In genomic region chr9:129995409-129996160, GRCh38 we compare ENCODE assay signal across 8 cellular contexts. TPM values are rescaled to one million over a fixed set of nuclear protein-coding genes. Genes with fewer than 3 reads are reported as not detected.
A peak's percentile ranks its signal among the peaks of the same experiment; 100 is the strongest.
DNase-seq lines count a peak whose midpoint lies in the region; ATAC-seq and TF ChIP-seq lines count a peak whose summit lies in the region.

No MANE protein-coding gene starts in this region.

- TF ChIP-seq CTCF in WTC11 (IDR thresholded peaks at IDR 0.05) (no peak), fibroblast of the aortic adventitia (IDR thresholded peaks at IDR 0.05; ENCODE audit: insufficient read depth, low read length) (no peak)

- no peak; the same call in 1 of the 2 replicates for ATAC-seq in WTC11

- H3K4me1 Mint-ChIP-seq in WTC11, result peaks cover 13% of the 10 kb centered on the region
- peaks cover 94% of the 10 kb centered on the region for H3K4me1 Mint-ChIP-seq in stimulated activated naive CD8-positive, alpha-beta T cell treated with anti-CD3 and anti-CD28 coated beads, Interleukin-15, Interleukin-2, amounts not matched to agents 100 ng/mL and 50 ng/mL, for 24 hours (ENCODE audit: low read depth)

- no peaks in the 10 kb centered on the region for H3K9me3 Mint-ChIP-seq in WTC11
- H3K9me3 Mint-ChIP-seq in stimulated activated naive CD8-positive, alpha-beta T cell treated with anti-CD3 and anti-CD28 coated beads, Interleukin-15, Interleukin-2, amounts not matched to agents 100 ng/mL and 50 ng/mL, for 24 hours, result no peaks in the 10 kb centered on the region

- H3K36me3 Mint-ChIP-seq in WTC11, result peaks cover 5% of the 10 kb centered on the region
- peaks cover 66% of the 10 kb centered on the region for H3K36me3 Mint-ChIP-seq in stimulated activated naive CD8-positive, alpha-beta T cell treated with anti-CD3 and anti-CD28 coated beads, Interleukin-15, Interleukin-2, amounts not matched to agents 100 ng/mL and 50 ng/mL, for 24 hours (ENCODE audit: low read depth)

- no peaks in the 10 kb centered on the region for H3K27me3 Mint-ChIP-seq in WTC11 (ENCODE audit: low read depth)
- no peaks in the 10 kb centered on the region for H3K27me3 Mint-ChIP-seq in stimulated activated naive CD8-positive, alpha-beta T cell treated with anti-CD3 and anti-CD28 coated beads, Interleukin-15, Interleukin-2, amounts not matched to agents 100 ng/mL and 50 ng/mL, for 24 hours

- no peak overlapping the region for H3K4me3 ChIP-seq in fibroblast of the aortic adventitia (ENCODE audit: low read depth, low read length)

- POLR2A ChIA-PET in WTC11 (lab: Charles Lee), result interaction anchor here (0.6 kb wide), 1 partner anchor 9 kb away, joined by 5 read pairs; no protein-coding TSS in a partner anchor

- CTCF ChIA-PET in WTC11 (lab: Charles Lee), result interaction anchor here (0.9 kb wide), 1 partner anchor 269 kb away, joined by 3 read pairs; no protein-coding TSS in a partner anchor

- H3K27ac Mint-ChIP-seq in WTC11, result peak overlapping the region; percentile 69
- H3K27ac Mint-ChIP-seq in stimulated activated naive CD8-positive, alpha-beta T cell treated with anti-CD3 and anti-CD28 coated beads, Interleukin-15, Interleukin-2, amounts not matched to agents 100 ng/mL and 50 ng/mL, for 24 hours, result peak overlapping the region; percentile 98

- peak; percentile 90 for DNase-seq in HCEC 1CT
- no peak for DNase-seq in WTC11 (ENCODE audit: low spot score)
- DNase-seq in fibroblast of the aortic adventitia (ENCODE audit: low read depth), result peak; percentile 63
- no peak for DNase-seq in NCI-H2196 treated with DMSO at 0.1 percent for 48 hours (lab: John Stamatoyannopoulos, UW; ENCODE audit: unreplicated experiment)
- DNase-seq in SW480 (ENCODE audit: low spot score), result no peak
- no peak for DNase-seq in stimulated activated CD8-positive, alpha-beta memory T cell treated with anti-CD3 and anti-CD28 coated beads, Interleukin-4, amount 100 ng/mL, for 48 hours
- no peak for DNase-seq in NCI-H187 treated with DMSO at 0.1 percent for 48 hours (lab: John Stamatoyannopoulos, UW)

- no peak overlapping the region for H3K4me3 Mint-ChIP-seq in WTC11
- peak overlapping the region; percentile 70 for H3K4me3 Mint-ChIP-seq in stimulated activated naive CD8-positive, alpha-beta T cell treated with anti-CD3 and anti-CD28 coated beads, Interleukin-15, Interleukin-2, amounts not matched to agents 100 ng/mL and 50 ng/mL, for 24 hours

TF ChIP-seq in WTC11, 78 proteins besides CTCF, POLR2A, EP300 and RAD21:
- TF ChIP-seq MXD4 (CRISPR knock-in tag; IDR thresholded peaks at IDR 0.05; ENCODE audit: borderline replicate concordance) (no peak), CREB1 (CRISPR knock-in tag; IDR thresholded peaks at IDR 0.05) (no peak), ZNF416 (CRISPR knock-in tag; IDR thresholded peaks at IDR 0.05) (no peak), ZNF671 (CRISPR knock-in tag; IDR thresholded peaks at IDR 0.05) (no peak), NFATC4 (CRISPR knock-in tag; IDR thresholded peaks at IDR 0.05) (no peak), ELF4 (CRISPR knock-in tag; IDR thresholded peaks at IDR 0.05; ENCODE audit: low read depth) (no peak), ARID4B (CRISPR knock-in tag; IDR thresholded peaks at IDR 0.05; ENCODE audit: borderline replicate concordance) (no peak), ZNF232 (CRISPR knock-in tag; IDR thresholded peaks at IDR 0.05) (no peak), ZNF317 (CRISPR knock-in tag; IDR thresholded peaks at IDR 0.05; ENCODE audit: borderline replicate concordance, low read depth) (no peak), ETV6 (CRISPR knock-in tag; IDR thresholded peaks at IDR 0.05) (no peak), HMGXB4 (CRISPR knock-in tag; IDR thresholded peaks at IDR 0.05) (no peak), ESRRA (CRISPR knock-in tag; IDR thresholded peaks at IDR 0.05; ENCODE audit: borderline replicate concordance) (no peak), ZNF121 (CRISPR knock-in tag; IDR thresholded peaks at IDR 0.05) (no peak), PREB (CRISPR knock-in tag; IDR thresholded peaks at IDR 0.05; ENCODE audit: borderline replicate concordance) (no peak), TP53 (CRISPR knock-in tag; IDR thresholded peaks at IDR 0.05) (no peak), ZBTB43 (CRISPR knock-in tag; IDR thresholded peaks at IDR 0.05) (no peak)

RNA-seq across cellular contexts. Expression of gene FNBP1, which starts 47.4 kb away (rescaled TPM):
- total RNA-seq in WTC11 (2021) (38.1 to 43.6 TPM (median 38.4 TPM) in 3 replicates), fibroblast of the aortic adventitia (ENCODE audit: low replicate concordance) (44.4 and 57.9 TPM in 2 replicates)

RNA-seq across cellular contexts. Expression of gene GPR107, which starts 58.1 kb away (rescaled TPM):
- total RNA-seq in WTC11 (2021) (33.2 to 36.4 TPM (median 34.7 TPM) in 3 replicates), fibroblast of the aortic adventitia (ENCODE audit: low replicate concordance) (11.5 and 30.9 TPM in 2 replicates)

Comparison
In these comparisons a context has a peak if more than half of its experiments do, and no peak if none do; other contexts are left out.
1. DNase-seq: peak in HCEC 1CT (single experiment) and fibroblast of the aortic adventitia (single experiment); none in WTC11 (single experiment), NCI-H2196 treated with DMSO at 0.1 percent for 48 hours (single experiment), SW480 (single experiment), stimulated activated CD8-positive, alpha-beta memory T cell treated with anti-CD3 and anti-CD28 coated beads, Interleukin-4, amount 100 ng/mL, for 48 hours (single experiment) and NCI-H187 treated with DMSO at 0.1 percent for 48 hours (single experiment).